Comparison of ENCODE assay signal across 16 cellular contexts in genomic region chr7:31017036-31017747, GRCh38. TPM values are rescaled to one million over a fixed set of nuclear protein-coding genes. Genes with fewer than 3 reads are reported as not detected.
DNase-seq lines count a peak whose midpoint lies in the region; ATAC-seq and TF ChIP-seq lines count a peak whose summit lies in the region.
"Had no signal": no experiment of that assay in that cellular context is flagged by ENCODE, and none has a peak within 500 bp of the region (broad histone marks: within the 10 kb centered on the region; RNA-seq: fewer than 3 reads in every experiment).

No MANE protein-coding gene starts in this region.

- DNase-seq in left ventricle myocardium superior (no peak), right atrium auricular region (ENCODE audit: low spot score) (no peak), WERI-Rb-1 (peak; percentile 39), iPS-NIHi11 (ENCODE audit: low spot score) (peak; percentile 31), NCI-H82 treated with DMSO at 0.1 percent for 48 hours (lab: John Stamatoyannopoulos, UW; ENCODE audit: unreplicated experiment) (no peak), putamen (ENCODE audit: low spot score) (no peak)
- DNase-seq: ACHN, AML-193, MV-4-11, NCI-H1417, NCI-H2029, NCI-H510A, NCI-H774, PC-3 had no signal

- H3K27me3 ChIP-seq in right atrium auricular region: no peaks in the 10 kb centered on the region
- no peaks in the 10 kb centered on the region for H3K27me3 ChIP-seq in WERI-Rb-1 (ENCODE audit: insufficient read depth, low read depth, severe bottlenecking)
- H3K27me3 ChIP-seq: SJSA1 had no signal

- H3K27ac ChIP-seq in right atrium auricular region (no peak overlapping the region), WERI-Rb-1 (no peak overlapping the region)
- H3K27ac ChIP-seq: SJSA1 had no signal

- H3K4me3 ChIP-seq in right atrium auricular region (no peak overlapping the region), WERI-Rb-1 (ENCODE audit: low read depth, low read length) (no peak overlapping the region)
- H3K4me3 ChIP-seq: SJSA1 had no signal

- TF ChIP-seq CTCF in right atrium auricular region (IDR thresholded peaks at IDR 0.05) (no peak), WERI-Rb-1 (IDR thresholded peaks at IDR 0.05; ENCODE audit: low read depth, low read length) (no peak)

- no peaks in the 10 kb centered on the region for H3K36me3 ChIP-seq in right atrium auricular region
- no peaks in the 10 kb centered on the region for H3K36me3 ChIP-seq in WERI-Rb-1
- H3K36me3 ChIP-seq: SJSA1 had no signal

- peak; percentile 33 for ATAC-seq in left ventricle myocardium superior
- no peak for ATAC-seq in GM18861 (IDR thresholded peaks at IDR 0.05; ENCODE audit: unreplicated experiment)
- ATAC-seq: PC-3 had no signal

- no peaks in the 10 kb centered on the region for H3K4me1 ChIP-seq in right atrium auricular region
- H3K4me1 ChIP-seq: SJSA1 had no signal

- intact Hi-C loops in left ventricle myocardium superior (cut with micrococcal nuclease): no loop called here

- no peaks in the 10 kb centered on the region for H3K9me3 ChIP-seq in right atrium auricular region
- no peaks in the 10 kb centered on the region for H3K9me3 ChIP-seq in WERI-Rb-1 (ENCODE audit: severe bottlenecking)
- H3K9me3 ChIP-seq: SJSA1 had no signal

RNA-seq across cellular contexts. Expression of gene ADCYAP1R1, which starts 34.9 kb away (rescaled TPM):
- 6.0 TPM for total RNA-seq in left ventricle myocardium superior
- total RNA-seq in right atrium auricular region: 1 to 10 TPM in 1 of 2 donors, under 1 TPM in 1; 0.86 to 3.1 TPM
- total RNA-seq: PC-3, SJSA1 had no signal

RNA-seq across cellular contexts. Expression of gene GHRHR, which starts 53.4 kb away (rescaled TPM):
- not detected for total RNA-seq in left ventricle myocardium superior
- not detected for total RNA-seq in right atrium auricular region
- total RNA-seq: PC-3, SJSA1 had no signal

Comparison
In these comparisons a context has a peak if more than half of its experiments do, and no peak if none do; other contexts are left out.
1. DNase-seq: peak in WERI-Rb-1 (single experiment) and iPS-NIHi11 (single experiment); none in left ventricle myocardium superior (single experiment), right atrium auricular region (single experiment), NCI-H82 treated with DMSO at 0.1 percent for 48 hours (single experiment) and putamen (single experiment).